Comparison of ENCODE assay signal across 22 cellular contexts in genomic region chr1:1312450-1313314, GRCh38. TPM values are rescaled to one million over a fixed set of nuclear protein-coding genes. Genes with fewer than 3 reads are reported as not detected.
"Had no signal": no experiment of that assay in that cellular context is flagged by ENCODE, and none has a peak within 500 bp of the region (broad histone marks: within the 10 kb centered on the region; RNA-seq: fewer than 3 reads in every experiment).

No MANE protein-coding gene starts in this region.

- H3K4me1 Mint-ChIP-seq: memory B cell had no signal

- ATAC-seq: gastrocnemius medialis, left cardiac atrium had no signal

- H3K27ac ChIP-seq: esophagus squamous epithelium, sigmoid colon, testis, uterus had no signal

- DNase-seq: activated B cell treated with CpG ODN at 0.5 μM for 24 hours; activated CD4-positive, alpha-beta memory T cell treated with anti-CD3 and anti-CD28 coated beads for 36 hours; activated CD4-positive, alpha-beta T cell treated with anti-CD3 and anti-CD28 coated beads for 4 hours; activated naive CD4-positive, alpha-beta T cell treated with Interleukin-2 at 50 U/mL for 16 hours; activated naive CD8-positive, alpha-beta T cell treated with anti-CD3 and anti-CD28 coated beads for 36 hours; activated T-cell treated with anti-CD3 and anti-CD28 coated beads, Interleukin-2, amount 50 U/mL, for 48 hours; central memory CD4-positive, alpha-beta T cell; esophagus squamous epithelium; gastrocnemius medialis; head of caudate nucleus; islet precursor cell; left cardiac atrium; posterior cingulate gyrus; sigmoid colon; stimulated activated CD4-positive, alpha-beta T cell treated with anti-CD3 and anti-CD28 coated beads, Interleukin-15, amount 100 ng/mL, for 24 hours; stimulated activated CD8-positive, alpha-beta memory T cell treated with anti-CD3 and anti-CD28 coated beads, Interleukin-4, amount 100 ng/mL, for 48 hours; stimulated activated naive CD4-positive, alpha-beta T cell; T1000; testis; trophoblast cell; uterus had no signal

- H3K27ac Mint-ChIP-seq: activated B cell treated with CpG ODN at 0.5 μM for 24 hours; activated CD4-positive, alpha-beta memory T cell treated with anti-CD3 and anti-CD28 coated beads for 36 hours; activated naive CD8-positive, alpha-beta T cell treated with anti-CD3 and anti-CD28 coated beads for 36 hours; memory B cell had no signal

- H3K27me3 Mint-ChIP-seq: activated B cell treated with CpG ODN at 0.5 μM for 24 hours; activated CD4-positive, alpha-beta memory T cell treated with anti-CD3 and anti-CD28 coated beads for 36 hours; activated naive CD8-positive, alpha-beta T cell treated with anti-CD3 and anti-CD28 coated beads for 36 hours; memory B cell had no signal

- H3K4me3 Mint-ChIP-seq: activated B cell treated with CpG ODN at 0.5 μM for 24 hours; activated CD4-positive, alpha-beta memory T cell treated with anti-CD3 and anti-CD28 coated beads for 36 hours; activated naive CD8-positive, alpha-beta T cell treated with anti-CD3 and anti-CD28 coated beads for 36 hours; memory B cell had no signal

- H3K9me3 Mint-ChIP-seq: activated B cell treated with CpG ODN at 0.5 μM for 24 hours; activated CD4-positive, alpha-beta memory T cell treated with anti-CD3 and anti-CD28 coated beads for 36 hours; activated naive CD8-positive, alpha-beta T cell treated with anti-CD3 and anti-CD28 coated beads for 36 hours; memory B cell had no signal

RNA-seq across cellular contexts. Expression of gene TAS1R3, which starts 18.4 kb away (rescaled TPM):
- total RNA-seq: sigmoid colon had no signal
